In genomic region chr7:42237162-42237821, GRCh38 we compare ENCODE assay signal across 8 cellular contexts. TPM values are rescaled to one million over a fixed set of nuclear protein-coding genes. Genes with fewer than 3 reads are reported as not detected.
A peak's percentile ranks its signal among the peaks of the same experiment; 100 is the strongest.
DNase-seq lines count a peak whose midpoint lies in the region; ATAC-seq and TF ChIP-seq lines count a peak whose summit lies in the region.

Gene GLI3 (minus strand): TSS chr7:42237209. CDS start chr7:42223253, 13,956 bp downstream.

- H3K27me3 Mint-ChIP-seq in activated CD4-positive, alpha-beta T cell treated with anti-CD3 and anti-CD28 coated beads, Interleukin-2, amount 10 ng/mL, durations not matched to agents 7 days and 5 days, result peaks cover 80% of the 10 kb centered on the region

- peak; percentile 60 for ATAC-seq in GM19452 (IDR thresholded peaks at IDR 0.05; ENCODE audit: unreplicated experiment)
- peak; percentile 82 for ATAC-seq in upper lobe of right lung

- no peaks in the 10 kb centered on the region for H3K9me3 Mint-ChIP-seq in activated CD4-positive, alpha-beta T cell treated with anti-CD3 and anti-CD28 coated beads, Interleukin-2, amount 10 ng/mL, durations not matched to agents 7 days and 5 days

- POLR2A ChIA-PET in activated CD4-positive, alpha-beta T cell treated with anti-CD3 and anti-CD28 coated beads, Interleukin-2, amount 10 ng/mL, durations not matched to agents 7 days and 5 days (lab: Charles Lee), result no interaction called here

- peaks cover 11% of the 10 kb centered on the region for H3K4me1 Mint-ChIP-seq in activated CD4-positive, alpha-beta T cell treated with anti-CD3 and anti-CD28 coated beads, Interleukin-2, amount 10 ng/mL, durations not matched to agents 7 days and 5 days

- no peaks in the 10 kb centered on the region for H3K27me3 ChIP-seq in muscle layer of duodenum (ENCODE audit: low read depth, low read length)
- no peaks in the 10 kb centered on the region for H3K27me3 ChIP-seq in upper lobe of right lung

- H3K9me3 ChIP-seq in muscle layer of duodenum (ENCODE audit: control insufficient read depth in 1 of 2, low read length in 2 of 2) (no peaks in the 10 kb centered on the region), upper lobe of right lung (no peaks in the 10 kb centered on the region)

- H3K27ac ChIP-seq in muscle layer of duodenum (ENCODE audit: low read length) (peak within 1 kb of the TSS; percentile 84), upper lobe of right lung (peak within 1 kb of the TSS; percentile 80)

- H3K4me3 ChIP-seq in fibroblast of mammary gland (ENCODE audit: control insufficient read depth, low read depth, low read length) (peak within 1 kb of the TSS; percentile 79), muscle layer of duodenum (ENCODE audit: low read depth in 1 of 2, low read length in 2 of 2) (peak within 1 kb of the TSS; percentile 78 to 86), upper lobe of right lung (peak within 1 kb of the TSS; percentile 77)

- CTCF ChIA-PET in activated CD4-positive, alpha-beta T cell treated with anti-CD3 and anti-CD28 coated beads, Interleukin-2, amount 10 ng/mL, durations not matched to agents 7 days and 5 days (lab: Charles Lee), result no interaction called here

- no peak within 1 kb of the TSS for H3K27ac Mint-ChIP-seq in activated CD4-positive, alpha-beta T cell treated with anti-CD3 and anti-CD28 coated beads, Interleukin-2, amount 10 ng/mL, durations not matched to agents 7 days and 5 days

- H3K36me3 ChIP-seq in muscle layer of duodenum (ENCODE audit: control insufficient read depth in 1 of 2, insufficient read depth in 2 of 2, low read length in 2 of 2), result no peaks in the 10 kb centered on the region
- no peaks in the 10 kb centered on the region for H3K36me3 ChIP-seq in upper lobe of right lung

- intact Hi-C loops in upper lobe of right lung (cut with DNase I), result no loop called here

- no peaks in the 10 kb centered on the region for H3K36me3 Mint-ChIP-seq in activated CD4-positive, alpha-beta T cell treated with anti-CD3 and anti-CD28 coated beads, Interleukin-2, amount 10 ng/mL, durations not matched to agents 7 days and 5 days (ENCODE audit: low read depth)

- DNase-seq in DMS53 (lab: John Stamatoyannopoulos, UW) (peak; percentile 76), HS-5 (ENCODE audit: low read depth) (peak; percentile 92), fibroblast of mammary gland (ENCODE audit: low read depth) (peak; percentile 93), upper lobe of right lung (peak; percentile 88)
- DNase-seq in activated CD4-positive, alpha-beta T cell treated with anti-CD3 and anti-CD28 coated beads, Interleukin-2, amount 10 ng/mL, durations not matched to agents 7 days and 5 days, result no peak
- no peak for DNase-seq in effector CD8-positive, alpha-beta T cell (lab: John Stamatoyannopoulos, UW)

- H3K4me1 ChIP-seq in muscle layer of duodenum (ENCODE audit: control insufficient read depth in 1 of 2, insufficient read depth in 2 of 2, low read length in 2 of 2), result peaks cover 0 to 31% of the 10 kb centered on the region in 2 donors
- peaks cover 32% of the 10 kb centered on the region for H3K4me1 ChIP-seq in upper lobe of right lung

- H3K4me3 Mint-ChIP-seq in activated CD4-positive, alpha-beta T cell treated with anti-CD3 and anti-CD28 coated beads, Interleukin-2, amount 10 ng/mL, durations not matched to agents 7 days and 5 days, result peak within 1 kb of the TSS; percentile 72

- TF ChIP-seq CTCF in fibroblast of mammary gland (conservative IDR thresholded peaks at IDR 0.05; ENCODE audit: control insufficient read depth, insufficient read depth, low read depth, low read length), result peak; percentile 14
- TF ChIP-seq CTCF in upper lobe of right lung (IDR thresholded peaks at IDR 0.05), result peak; percentile 29

RNA-seq across cellular contexts. Expression of gene GLI3, which starts in this region (rescaled TPM):
- under 1 TPM in 1 of 2 experiments, not detected in 1; 0.12 TPM for total RNA-seq in activated CD4-positive, alpha-beta T cell treated with anti-CD3 and anti-CD28 coated beads, Interleukin-2, amount 10 ng/mL, durations not matched to agents 7 days and 5 days
- 17.5 TPM for total RNA-seq in upper lobe of right lung

Comparison
In these comparisons a context has a peak if more than half of its experiments do, and no peak if none do; other contexts are left out.
1. RNA of gene GLI3 (total RNA-seq): 17.5 TPM in upper lobe of right lung (single experiment); 0.12 TPM in activated CD4-positive, alpha-beta T cell treated with anti-CD3 and anti-CD28 coated beads, Interleukin-2, amount 10 ng/mL, durations not matched to agents 7 days and 5 days; every median in the first group is over 10 times any median in the second.
2. DNase-seq: peak in DMS53 (single experiment), HS-5 (single experiment), fibroblast of mammary gland (single experiment) and upper lobe of right lung (single experiment); none in activated CD4-positive, alpha-beta T cell treated with anti-CD3 and anti-CD28 coated beads, Interleukin-2, amount 10 ng/mL, durations not matched to agents 7 days and 5 days (single experiment) and effector CD8-positive, alpha-beta T cell (single experiment).
3. Peak in every context shown above with its lines, with median percentiles within 50 percentile points of each other: H3K4me3 ChIP-seq.